8 cellular contexts compared by ENCODE assay signal in genomic region chrX:73943572-73943899, GRCh38.
DNase-seq lines count a peak whose midpoint lies in the region; ATAC-seq and TF ChIP-seq lines count a peak whose summit lies in the region.

No MANE protein-coding gene starts in this region.

- H3K27ac ChIP-seq in SK-N-MC (peak overlapping the region; percentile 58), sigmoid colon (peak overlapping the region; percentile 81 to 88 (median 85))

- no peaks in the 10 kb centered on the region for H3K27me3 ChIP-seq in sigmoid colon

- H3K4me3 ChIP-seq in SK-N-MC, result peak overlapping the region; percentile 100
- H3K4me3 ChIP-seq in fibroblast of the aortic adventitia (ENCODE audit: low read depth, low read length), result peak overlapping the region; percentile 98
- H3K4me3 ChIP-seq in sigmoid colon, result peak overlapping the region; percentile 58 to 78 (median 62)

- H3K9me3 ChIP-seq in SK-N-MC (ENCODE audit: low read depth, low read length) (no peaks in the 10 kb centered on the region), sigmoid colon (no peaks in the 10 kb centered on the region)

- peak overlapping the region; percentile 65 for H3K9ac ChIP-seq in SK-N-MC (ENCODE audit: insufficient read length)

- peaks cover 0 to 22% (median 2%) of the 10 kb centered on the region in 4 donors for H3K4me1 ChIP-seq in sigmoid colon

- intact Hi-C loops in sigmoid colon (cut with DNase I), result loop anchor here (2.0 to 10.0 kb wide), 2 partner anchors 93 to 191 kb away; no protein-coding TSS in a partner anchor

- WGBS in sigmoid colon, 2 donors, result 67 to 69% methylated on average over 5 of the region's 5 CpGs

- ATAC-seq in GM18517 (IDR thresholded peaks at IDR 0.05; ENCODE audit: unreplicated experiment) (peak; percentile 3), HG03354 (IDR thresholded peaks at IDR 0.05; ENCODE audit: poor library complexity, severe bottlenecking, unreplicated experiment) (no peak)

- TF ChIP-seq CTCF in fibroblast of the aortic adventitia (IDR thresholded peaks at IDR 0.05; ENCODE audit: insufficient read depth, low read length), result no peak
- no peak for TF ChIP-seq CTCF in sigmoid colon (IDR thresholded peaks at IDR 0.05)

- no peak for TF ChIP-seq POLR2A in sigmoid colon (IDR thresholded peaks at IDR 0.05)

- no peak for TF ChIP-seq EP300 in sigmoid colon (IDR thresholded peaks at IDR 0.05)

- H3K36me3 ChIP-seq in SK-N-MC (ENCODE audit: insufficient read depth, low read length) (peaks cover 30% of the 10 kb centered on the region), sigmoid colon (peaks cover 0 to under 1% (median 0%) of the 10 kb centered on the region in 4 donors)

- DNase-seq in SK-N-MC (ENCODE audit: low read depth, low spot score) (no peak), fibroblast of the aortic adventitia (ENCODE audit: low read depth) (no peak), sigmoid colon (no peak), NCI-H226 (no peak), NCI-H774 (lab: John Stamatoyannopoulos, UW) (no peak), GM19238 (ENCODE audit: insufficient read length, low spot score) (no peak)
